8 cellular contexts compared by ENCODE assay signal in the genomic region with DNA sequence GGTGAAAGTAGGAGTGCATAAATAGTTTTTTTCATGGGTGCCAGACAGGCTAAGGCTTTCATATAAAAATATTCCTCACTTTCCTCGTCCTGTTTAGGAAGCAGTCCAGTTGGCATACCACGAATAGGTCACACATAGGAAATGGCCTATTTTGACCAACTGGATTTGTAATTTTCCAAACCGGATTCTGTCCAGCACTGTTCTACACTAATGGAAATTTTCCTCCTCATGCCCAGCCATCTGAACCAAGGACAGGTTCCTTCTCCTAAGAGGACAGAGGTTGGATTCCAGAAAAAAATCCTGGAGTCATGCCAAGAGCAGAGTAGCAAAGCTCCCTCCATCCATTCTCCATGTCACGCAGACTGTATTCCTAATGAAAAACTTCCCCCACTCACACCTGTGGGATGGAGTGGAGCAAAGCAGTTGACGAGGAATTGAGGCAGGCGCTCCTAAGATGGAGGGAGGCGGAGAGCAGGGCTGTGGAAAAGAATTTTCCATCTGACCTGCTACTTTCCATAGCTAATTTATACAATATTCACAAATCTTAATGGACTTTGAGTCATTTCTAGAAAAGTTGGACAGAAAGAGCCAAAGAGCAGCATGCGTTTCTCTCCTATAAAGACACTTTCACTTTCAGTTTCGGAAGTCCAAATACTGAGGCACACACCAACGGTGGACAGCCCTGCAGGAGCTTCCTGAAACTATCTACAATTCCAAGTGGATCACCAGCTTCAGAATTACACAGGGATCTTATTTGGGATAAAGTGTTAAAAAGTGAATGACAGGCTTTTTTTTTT. TPM values are rescaled to one million over a fixed set of nuclear protein-coding genes. Genes with fewer than 3 reads are reported as not detected.
DNase-seq lines count a peak whose midpoint lies in the region; TF ChIP-seq lines count a peak whose summit lies in the region.

No MANE protein-coding gene starts in this region.

- peak overlapping the region; percentile 65 for H3K27ac ChIP-seq in osteoblast (ENCODE audit: low read depth, low read length)

- peaks cover 6% of the 10 kb centered on the region for H4K20me1 ChIP-seq in osteoblast (ENCODE audit: insufficient read depth, low read length)

- peak; percentile 34 for DNase-seq in CD1c-positive myeloid dendritic cell (ENCODE audit: extremely low spot score)
- DNase-seq in NAMALWA (ENCODE audit: low spot score): peak; percentile 37
- DNase-seq in dermis microvascular lymphatic vessel endothelial cell (ENCODE audit: low read depth in 2 of 2): peak; percentile 81 to 83
- DNase-seq in osteoblast (ENCODE audit: insufficient read length, low spot score, missing footprints): peak; percentile 26
- no peak for DNase-seq in H7
- DNase-seq in NCI-H345 (lab: John Stamatoyannopoulos, UW): no peak
- no peak for DNase-seq in hypothalamus (lab: John Stamatoyannopoulos, UW)
- no peak for DNase-seq in stimulated activated CD4-positive, alpha-beta T cell treated with anti-CD3 and anti-CD28 coated beads, Interleukin-12 subunit alpha, Interleukin-12 subunit beta, amount 100 ng/mL, for 4 hours

- H3K79me2 ChIP-seq in osteoblast (ENCODE audit: insufficient read depth, low read length): peaks cover 13% of the 10 kb centered on the region

- peak overlapping the region; percentile 84 for H3K4me2 ChIP-seq in osteoblast (ENCODE audit: insufficient read depth, low read length)

- TF ChIP-seq CTCF in osteoblast (IDR thresholded peaks at IDR 0.05; ENCODE audit: extremely low read depth, low read depth, low read length): no peak

- no peaks in the 10 kb centered on the region for H3K9me3 ChIP-seq in osteoblast (ENCODE audit: low read depth, low read length)

- H3K27me3 ChIP-seq in osteoblast (ENCODE audit: insufficient read depth, low read length) (no peaks in the 10 kb centered on the region), H7 (ENCODE audit: control insufficient read depth, insufficient read depth, low read length) (no peaks in the 10 kb centered on the region)

- peak overlapping the region; percentile 64 for H3K4me3 ChIP-seq in osteoblast (ENCODE audit: insufficient read depth, low read length)
- H3K4me3 ChIP-seq in H7 (ENCODE audit: insufficient read depth, low read depth, low read length): no peak overlapping the region

- H3K4me1 ChIP-seq in osteoblast (ENCODE audit: insufficient read depth, low read length): peaks cover 40% of the 10 kb centered on the region

- H3K36me3 ChIP-seq in osteoblast (ENCODE audit: insufficient read depth, low read length): peaks cover 20% of the 10 kb centered on the region
- H3K36me3 ChIP-seq in H7 (replicated peaks; ENCODE audit: control insufficient read depth, insufficient read depth, low read length): no peaks in the 10 kb centered on the region; the same call in none of the 2 replicates

- no peak overlapping the region for H2AFZ ChIP-seq in osteoblast (ENCODE audit: low read length)

RNA-seq across cellular contexts. Expression of a gene that starts 43.3 kb away (rescaled TPM):
- total RNA-seq in dermis microvascular lymphatic vessel endothelial cell (29.4 and 30.1 TPM in 2 replicates), osteoblast (57.2 and 60.4 TPM in 2 replicates)
- 46.8 and 61.5 TPM in 2 replicates for total RNA-seq in H7 (2014; rRNA removed; shearing (Covaris generic))

Comparison
In these comparisons a context has a peak if more than half of its experiments do, and no peak if none do; other contexts are left out.
1. DNase-seq: peak in CD1c-positive myeloid dendritic cell (single experiment), NAMALWA (single experiment), dermis microvascular lymphatic vessel endothelial cell (2 of 2) and osteoblast (single experiment); none in H7 (single experiment), NCI-H345 (single experiment), hypothalamus (0 of 51) and stimulated activated CD4-positive, alpha-beta T cell treated with anti-CD3 and anti-CD28 coated beads, Interleukin-12 subunit alpha, Interleukin-12 subunit beta, amount 100 ng/mL, for 4 hours (single experiment).